ENCODE assay signal across 8 cellular contexts in the genomic region with DNA sequence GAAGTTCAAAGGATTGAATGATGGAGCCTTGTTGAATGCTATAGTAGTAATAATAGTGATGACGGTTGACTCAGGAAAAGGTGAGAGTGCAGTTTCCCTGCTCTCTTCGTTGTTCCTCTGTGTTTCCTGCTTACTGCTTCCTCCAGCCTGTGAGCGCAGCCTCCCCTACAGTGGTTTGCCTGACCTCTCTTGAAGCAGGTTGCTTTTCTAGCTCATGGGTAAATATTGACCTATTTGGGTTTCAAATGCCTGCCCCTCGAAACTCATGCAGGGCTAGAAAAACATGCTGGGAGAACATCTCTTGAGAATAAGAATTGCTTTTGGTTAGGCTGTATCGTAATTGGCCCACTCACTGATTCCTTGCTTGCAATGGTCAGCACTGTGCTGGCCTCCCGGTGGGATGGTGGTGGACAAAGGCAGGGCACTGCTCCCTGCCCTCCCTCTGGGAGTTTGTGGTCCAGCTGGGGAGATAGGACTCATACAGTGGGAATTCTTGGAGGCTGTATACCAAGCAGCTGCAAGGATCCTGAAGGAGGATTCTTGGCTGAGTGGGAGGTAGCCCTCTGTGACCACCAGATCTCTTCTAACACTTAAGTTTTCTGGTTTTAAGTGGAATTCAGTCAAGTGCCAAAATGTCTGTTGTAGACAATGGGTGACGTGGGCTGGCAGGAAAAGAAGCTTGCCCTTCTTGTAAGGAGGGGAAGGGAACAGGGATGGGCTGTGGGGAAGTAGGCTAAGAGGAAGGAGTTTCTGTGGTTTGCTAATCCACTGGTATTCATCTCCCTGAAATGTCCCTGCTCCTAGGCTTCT. TPM values are rescaled to one million over a fixed set of nuclear protein-coding genes. Genes with fewer than 3 reads are reported as not detected.
DNase-seq lines count a peak whose midpoint lies in the region; ATAC-seq and TF ChIP-seq lines count a peak whose summit lies in the region.

No MANE protein-coding gene starts in this region.

- POLR2A ChIA-PET in T-cell (lab: Charles Lee), result no interaction called here

- ATAC-seq in T-cell (replicated peaks in 1 of 4) (no peak), heart right ventricle (peak in 7 of 8 donors; percentile 19 to 57 (median 37)), HG03097 (IDR thresholded peaks at IDR 0.05; ENCODE audit: low FRiP score, unreplicated experiment) (no peak)

- no peak for TF ChIP-seq CTCF in heart right ventricle (IDR thresholded peaks at IDR 0.05)

- peak overlapping the region; percentile 38 to 76 for H3K27ac Mint-ChIP-seq in T-cell

- H3K27me3 Mint-ChIP-seq in T-cell, result no peaks in the 10 kb centered on the region

- DNase-seq in GM04504 (ENCODE audit: low read depth) (peak; percentile 72), T-cell (no peak), heart right ventricle (peak; percentile 24 to 69), G401 (ENCODE audit: low spot score) (no peak), T-helper 9 cell (no peak), posterior vena cava (ENCODE audit: low spot score) (no peak)

- H3K9me3 Mint-ChIP-seq in T-cell, result no peaks in the 10 kb centered on the region

- no peaks in the 10 kb centered on the region for H3K27me3 ChIP-seq in heart right ventricle

- CTCF ChIA-PET in T-cell (lab: Charles Lee), result interaction anchor here in 1 of 2 donors (0.6 kb wide), 1 partner anchor 32 kb away, joined by 3 read pairs; no protein-coding TSS in a partner anchor

- H3K9me3 ChIP-seq in heart right ventricle, result no peaks in the 10 kb centered on the region

- in situ Hi-C loops in G401 (cut with HindIII; ENCODE audit: low sequenced_read_pairs), result no loop called here

- H3K4me3 Mint-ChIP-seq in T-cell, result no peak overlapping the region

- no peaks in the 10 kb centered on the region for H3K36me3 Mint-ChIP-seq in T-cell

- H3K4me3 ChIP-seq in heart right ventricle (peak overlapping the region in 3 of 10 donors; percentile 0 to 15 (median 14)), skin epidermis (no peak overlapping the region)

- intact Hi-C loops in heart right ventricle (cut with DNase I) (no loop called here), posterior vena cava (cut with DNase I) (no loop called here)

- H3K4me1 ChIP-seq in heart right ventricle, result peaks cover 16 to 92% (median 82%) of the 10 kb centered on the region in 9 donors

- peaks cover 0 to 18% (median 0%) of the 10 kb centered on the region in 9 donors for H3K36me3 ChIP-seq in heart right ventricle

- WGBS in heart right ventricle, 2 donors, result 38 to 47% methylated on average over 7 of the region's 7 CpGs

- H3K4me1 Mint-ChIP-seq in T-cell, result peaks cover 45 to 52% (median 52%) of the 10 kb centered on the region in 3 donors

- H3K27ac ChIP-seq in heart right ventricle (peak overlapping the region; percentile 63 to 97 (median 86)), skin epidermis (peak overlapping the region in 20 of 21 experiments; percentile 55 to 92 (median 80))

RNA-seq across cellular contexts. Expression of gene RNF181, which starts 5.4 kb away (rescaled TPM):
- total RNA-seq in T-cell (10 to 100 TPM; 49.9 to 74.6 (median 64.3) TPM), heart right ventricle (100 to 1,000 TPM in 1 of 10 donors, 10 to 100 TPM in 9; 74.7 to 117 (median 82.2) TPM), posterior vena cava (10 to 100 TPM; 88.3 to 99.2 TPM)
- 100 to 1,000 TPM; 140 to 282 TPM for polyA plus RNA-seq in heart right ventricle
- total RNA-seq in G401 (2014; rRNA removed; shearing (Covaris generic)), result 130 and 155 TPM in 2 replicates

RNA-seq across cellular contexts. Expression of gene VAMP5, which starts 6.0 kb away (rescaled TPM):
- total RNA-seq in T-cell, result 10 to 100 TPM; 25.0 to 40.1 (median 33.9) TPM
- 100 to 1,000 TPM in 1 of 10 donors, 10 to 100 TPM in 9; 25.8 to 146 (median 35.5) TPM for total RNA-seq in heart right ventricle
- polyA plus RNA-seq in heart right ventricle, result 100 to 1,000 TPM in 1 of 2 donors, 10 to 100 TPM in 1; 79.6 to 131 TPM
- 0.85 and 1.9 TPM in 2 replicates for total RNA-seq in G401 (2014; rRNA removed; shearing (Covaris generic))
- 10 to 100 TPM; 79.9 to 96.2 TPM for total RNA-seq in posterior vena cava

RNA-seq across cellular contexts. Expression of gene TMEM150A, which starts 12.3 kb away (rescaled TPM):
- total RNA-seq in T-cell (10 to 100 TPM in 3 of 5 donors, 1 to 10 TPM in 2; 8.4 to 17.1 (median 16.2) TPM), heart right ventricle (10 to 100 TPM in 5 of 10 donors, 1 to 10 TPM in 5; 7.6 to 13.9 (median 9.6) TPM), posterior vena cava (10 to 100 TPM; 18.3 to 18.5 TPM)
- 10 to 100 TPM; 10.1 to 21.1 TPM for polyA plus RNA-seq in heart right ventricle
- 20.3 and 20.7 TPM in 2 replicates for total RNA-seq in G401 (2014; rRNA removed; shearing (Covaris generic))

RNA-seq across cellular contexts. Expression of gene VAMP8, which starts 12.8 kb away (rescaled TPM):
- total RNA-seq in T-cell, result 100 to 1,000 TPM in 1 of 5 donors, 10 to 100 TPM in 4; 76.2 to 102 (median 84.5) TPM
- total RNA-seq in heart right ventricle, result 10 to 100 TPM in 5 of 10 donors, 1 to 10 TPM in 5; 4.9 to 56.8 (median 9.2) TPM
- polyA plus RNA-seq in heart right ventricle, result 10 to 100 TPM; 16.4 to 26.6 TPM
- total RNA-seq in G401 (2014; rRNA removed; shearing (Covaris generic)), result 69.9 and 73.2 TPM in 2 replicates
- 10 to 100 TPM; 29.7 to 54.9 TPM for total RNA-seq in posterior vena cava

RNA-seq across cellular contexts. Expression of gene C2orf68, which starts 21.7 kb away (rescaled TPM):
- total RNA-seq in T-cell, result 10 to 100 TPM; 45.3 to 77.9 (median 62.4) TPM
- total RNA-seq in heart right ventricle, result 10 to 100 TPM; 25.0 to 39.0 (median 33.7) TPM
- polyA plus RNA-seq in heart right ventricle, result 10 to 100 TPM; 14.2 to 47.0 TPM
- total RNA-seq in G401 (2014; rRNA removed; shearing (Covaris generic)), result 34.0 and 34.3 TPM in 2 replicates
- total RNA-seq in posterior vena cava, result 10 to 100 TPM; 15.8 to 18.4 TPM

Comparison
In these comparisons a context has a peak if more than half of its experiments do, and no peak if none do; other contexts are left out.
1. DNase-seq: peak in GM04504 (single experiment) and heart right ventricle (2 of 2); none in T-cell (0 of 34), G401 (single experiment), T-helper 9 cell (single experiment) and posterior vena cava (single experiment).
2. ATAC-seq: peak in heart right ventricle (7 of 8); none in T-cell (0 of 4) and HG03097 (single experiment).